In genomic region chr15:70491641-70492040, GRCh38 we compare ENCODE assay signal across 9 cellular contexts.
DNase-seq lines count a peak whose midpoint lies in the region; ATAC-seq and TF ChIP-seq lines count a peak whose summit lies in the region.
"Had no signal": no experiment of that assay in that cellular context is flagged by ENCODE, and none has a peak within 500 bp of the region (broad histone marks: within the 10 kb centered on the region; RNA-seq: fewer than 3 reads in every experiment).

No MANE protein-coding gene starts in this region.

- POLR2A ChIA-PET in CD4-positive, alpha-beta T cell (lab: Charles Lee), result interaction anchor here (0.8 to 4.8 kb wide), 22 partner anchors 11 to 1029 kb away, joined by 3 to 55 read pairs (median 6); partner anchors contain the start of gene TLE3
- POLR2A ChIA-PET in activated B cell treated with CpG ODN at 0.5 μM for 24 hours (lab: Charles Lee), result interaction anchor here (0.6 to 3.2 kb wide), 7 partner anchors 10 to 731 kb away, joined by 3 to 26 read pairs (median 4); partner anchors contain the start of gene TLE3
- POLR2A ChIA-PET in naive thymus-derived CD4-positive, alpha-beta T cell (lab: Charles Lee), result interaction anchor here (0.7 to 4.3 kb wide), 9 partner anchors 8 to 1039 kb away, joined by 3 to 39 read pairs (median 5); partner anchors contain the start of gene RPLP1

- H3K4me1 ChIP-seq in naive thymus-derived CD4-positive, alpha-beta T cell (ENCODE audit: control insufficient read depth in 2 of 2, insufficient read depth in 2 of 2, low read length in 2 of 2), result peaks cover 55 to 57% of the 10 kb centered on the region in 2 donors

- H3K27me3 ChIP-seq in CD4-positive, alpha-beta T cell (ENCODE audit: control insufficient read depth, insufficient read depth, low read length), result no peaks in the 10 kb centered on the region
- no peaks in the 10 kb centered on the region for H3K27me3 ChIP-seq in naive thymus-derived CD4-positive, alpha-beta T cell (ENCODE audit: control insufficient read depth in 2 of 2, insufficient read depth in 2 of 2, low read length in 2 of 2)
- H3K27me3 ChIP-seq: Peyer's patch had no signal

- no peak overlapping the region for H3K27ac ChIP-seq in CD4-positive, alpha-beta T cell (ENCODE audit: low read depth, low read length)
- peak overlapping the region; percentile 34 for H3K27ac ChIP-seq in naive thymus-derived CD4-positive, alpha-beta T cell (ENCODE audit: low read depth, low read length)

- no peaks in the 10 kb centered on the region for H3K27me3 Mint-ChIP-seq in CD4-positive, alpha-beta T cell
- H3K27me3 Mint-ChIP-seq in HFFc6 (ENCODE audit: insufficient read depth) (peaks cover 20% of the 10 kb centered on the region), activated B cell treated with CpG ODN at 0.5 μM for 24 hours (no peaks in the 10 kb centered on the region)
- H3K27me3 Mint-ChIP-seq in naive thymus-derived CD4-positive, alpha-beta T cell, result peaks cover 0 to 21% (median 3%) of the 10 kb centered on the region in 5 donors

- no peaks in the 10 kb centered on the region for H3K36me3 ChIP-seq in naive thymus-derived CD4-positive, alpha-beta T cell (ENCODE audit: control insufficient read depth in 2 of 3, insufficient read depth in 3 of 3, low read length in 3 of 3)
- H3K36me3 ChIP-seq: Peyer's patch had no signal

- H3K27ac Mint-ChIP-seq in CD4-positive, alpha-beta T cell, result peak overlapping the region; percentile 82
- peak overlapping the region; percentile 97 for H3K27ac Mint-ChIP-seq in HFFc6
- peak overlapping the region; percentile 30 for H3K27ac Mint-ChIP-seq in activated B cell treated with CpG ODN at 0.5 μM for 24 hours
- H3K27ac Mint-ChIP-seq in naive thymus-derived CD4-positive, alpha-beta T cell, result peak overlapping the region; percentile 60 to 95 (median 76)

- no peak for TF ChIP-seq CTCF in CD4-positive, alpha-beta T cell (IDR thresholded peaks at IDR 0.05)
- TF ChIP-seq CTCF in HFFc6 (IDR thresholded peaks at IDR 0.05) (no peak), activated B cell treated with CpG ODN at 0.5 μM for 24 hours (IDR thresholded peaks at IDR 0.05) (no peak)

- peak overlapping the region; percentile 53 for H3K4me3 ChIP-seq in naive thymus-derived CD4-positive, alpha-beta T cell (ENCODE audit: low read length)

- H3K9me3 ChIP-seq in CD4-positive, alpha-beta T cell (ENCODE audit: control insufficient read depth, low read length), result no peaks in the 10 kb centered on the region
- no peaks in the 10 kb centered on the region for H3K9me3 ChIP-seq in naive thymus-derived CD4-positive, alpha-beta T cell (ENCODE audit: control insufficient read depth in 2 of 3, low read length in 3 of 3)
- H3K9me3 ChIP-seq: Peyer's patch had no signal

- peak overlapping the region; percentile 60 for H3K4me3 Mint-ChIP-seq in CD4-positive, alpha-beta T cell
- H3K4me3 Mint-ChIP-seq in HFFc6 (peak overlapping the region; percentile 82), activated B cell treated with CpG ODN at 0.5 μM for 24 hours (peak overlapping the region; percentile 52)
- peak overlapping the region; percentile 64 to 86 (median 79) for H3K4me3 Mint-ChIP-seq in naive thymus-derived CD4-positive, alpha-beta T cell

- H3K36me3 Mint-ChIP-seq in CD4-positive, alpha-beta T cell (ENCODE audit: low read depth), result no peaks in the 10 kb centered on the region
- H3K36me3 Mint-ChIP-seq in HFFc6 (ENCODE audit: low read depth), result no peaks in the 10 kb centered on the region
- no peaks in the 10 kb centered on the region for H3K36me3 Mint-ChIP-seq in activated B cell treated with CpG ODN at 0.5 μM for 24 hours (ENCODE audit: low read depth)
- peaks cover 0 to 6% (median 0%) of the 10 kb centered on the region in 5 donors for H3K36me3 Mint-ChIP-seq in naive thymus-derived CD4-positive, alpha-beta T cell

- no peaks in the 10 kb centered on the region for H3K9me3 Mint-ChIP-seq in CD4-positive, alpha-beta T cell
- H3K9me3 Mint-ChIP-seq in HFFc6 (no peaks in the 10 kb centered on the region), activated B cell treated with CpG ODN at 0.5 μM for 24 hours (no peaks in the 10 kb centered on the region)
- peaks cover 0 to 5% (median 0%) of the 10 kb centered on the region in 11 donors for H3K9me3 Mint-ChIP-seq in naive thymus-derived CD4-positive, alpha-beta T cell

- intact Hi-C loops in CD4-positive, alpha-beta T cell (cut with DNase I, micrococcal nuclease), result loop anchor here (1.0 to 5.0 kb wide), 8 partner anchors 11 to 1023 kb away; partner anchors contain the start of gene TLE3 (in 2 of the 2)
- intact Hi-C loops in activated B cell treated with CpG ODN at 0.5 μM for 24 hours (cut with micrococcal nuclease), result loop anchor here (2.0 kb wide), 1 partner anchor 13 kb away; no protein-coding TSS in a partner anchor
- intact Hi-C loops in naive thymus-derived CD4-positive, alpha-beta T cell (cut with micrococcal nuclease), result loop anchor here (1.0 to 5.0 kb wide), 18 partner anchors 11 to 1023 kb away; no protein-coding TSS in a partner anchor

- H3K4me1 Mint-ChIP-seq in CD4-positive, alpha-beta T cell (ENCODE audit: low read depth), result peaks cover 82% of the 10 kb centered on the region
- peaks cover 76% of the 10 kb centered on the region for H3K4me1 Mint-ChIP-seq in HFFc6 (ENCODE audit: low read depth)
- peaks cover 72% of the 10 kb centered on the region for H3K4me1 Mint-ChIP-seq in activated B cell treated with CpG ODN at 0.5 μM for 24 hours
- H3K4me1 Mint-ChIP-seq in naive thymus-derived CD4-positive, alpha-beta T cell, result peaks cover 61 to 93% (median 82%) of the 10 kb centered on the region in 7 donors

- ATAC-seq in CD4-positive, alpha-beta T cell (ENCODE audit: poor library complexity), result no peak
- no peak for ATAC-seq in activated B cell treated with CpG ODN at 0.5 μM for 24 hours (ENCODE audit: low read depth)
- ATAC-seq in naive thymus-derived CD4-positive, alpha-beta T cell, result no peak
- ATAC-seq in GM21423 (IDR thresholded peaks at IDR 0.05; ENCODE audit: unreplicated experiment), result no peak
- no peak for ATAC-seq in HG03460 (IDR thresholded peaks at IDR 0.05; ENCODE audit: unreplicated experiment)
- ATAC-seq in HG03196 (IDR thresholded peaks at IDR 0.05; ENCODE audit: unreplicated experiment), result no peak

- no peak for DNase-seq in CD4-positive, alpha-beta T cell
- DNase-seq in HFFc6 (no peak), activated B cell treated with CpG ODN at 0.5 μM for 24 hours (no peak)
- DNase-seq in naive thymus-derived CD4-positive, alpha-beta T cell, result no peak
- DNase-seq: NCI-H1105 had no signal

- CTCF ChIA-PET in CD4-positive, alpha-beta T cell (lab: Charles Lee), result interaction anchor here (1.4 kb wide), 1 partner anchor 21 kb away, joined by 3 read pairs; no protein-coding TSS in a partner anchor
- CTCF ChIA-PET in activated B cell treated with CpG ODN at 0.5 μM for 24 hours (lab: Charles Lee), result interaction anchor here (0.7 to 2.1 kb wide), 4 partner anchors 13 to 915 kb away, joined by 3 to 7 read pairs (median 4); partner anchors contain the start of gene TLE3
- CTCF ChIA-PET in naive thymus-derived CD4-positive, alpha-beta T cell (lab: Charles Lee), result interaction anchor here (0.6 to 1.8 kb wide), 5 partner anchors 16 to 394 kb away, joined by 3 to 5 read pairs (median 4); partner anchors contain the start of gene TLE3

Comparison
In these comparisons a context has a peak if more than half of its experiments do, and no peak if none do; other contexts are left out.
1. H3K27ac Mint-ChIP-seq: peak in every context shown above with its lines; median percentile 97 in HFFc6; 82 in CD4-positive, alpha-beta T cell; 76 in naive thymus-derived CD4-positive, alpha-beta T cell; 30 in activated B cell treated with CpG ODN at 0.5 μM for 24 hours.